Comparison of ENCODE assay signal across 16 cellular contexts in the genomic region with DNA sequence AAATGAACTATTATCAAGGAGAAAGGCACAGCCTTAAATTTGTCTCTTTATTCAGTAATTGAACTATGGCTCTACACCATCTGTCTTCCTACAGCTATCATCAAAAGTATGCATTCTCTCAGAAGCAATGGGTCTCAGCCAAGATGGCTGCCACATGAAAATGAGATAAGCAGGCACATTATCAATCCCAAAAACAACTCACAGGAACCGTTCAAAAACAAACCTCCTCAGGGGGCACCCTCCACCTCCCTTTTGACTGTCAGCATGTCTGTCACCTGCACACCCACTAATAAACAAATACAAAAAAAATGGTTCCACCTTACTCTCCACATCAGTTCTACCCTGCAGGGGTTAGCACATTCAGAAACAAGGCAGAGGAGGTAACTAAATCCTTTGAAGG. TPM values are rescaled to one million over a fixed set of nuclear protein-coding genes. Genes with fewer than 3 reads are reported as not detected.
DNase-seq lines count a peak whose midpoint lies in the region; ATAC-seq, FAIRE-seq and TF ChIP-seq lines count a peak whose summit lies in the region.
"Had no signal": no experiment of that assay in that cellular context is flagged by ENCODE, and none has a peak within 500 bp of the region (broad histone marks: within the 10 kb centered on the region; RNA-seq: fewer than 3 reads in every experiment).

No MANE protein-coding gene starts in this region.

- TF ChIP-seq RAD21 in Ishikawa (IDR thresholded peaks at IDR 0.05; ENCODE audit: low read depth) (no peak), K562 (CRISPR knock-in tag; conservative IDR thresholded peaks at IDR 0.05 in 1 of 2, IDR thresholded peaks at IDR 0.05 in 1 of 2) (no peak)

- TF ChIP-seq EP300 in Ishikawa (IDR thresholded peaks at IDR 0.05; ENCODE audit: borderline replicate concordance) (no peak), K562 (IDR thresholded peaks at IDR 0.05; ENCODE audit: low read length) (no peak; the same call in 1 of the 2 replicates)

- no peaks in the 10 kb centered on the region for H3K27me3 Mint-ChIP-seq in naive thymus-derived CD4-positive, alpha-beta T cell
- H3K27me3 Mint-ChIP-seq: CD8-positive, alpha-beta memory T cell had no signal

- H3K4me3 ChIP-seq in breast epithelium (no peak overlapping the region), mammary epithelial cell (replicated peaks in 1 of 3; ENCODE audit: insufficient read depth in 1 of 3, low read depth in 2 of 3, low read length in 3 of 3) (no peak overlapping the region), K562 (no peak overlapping the region), lower lobe of right lung (no peak overlapping the region)
- no peak overlapping the region for H3K4me3 ChIP-seq in naive thymus-derived CD4-positive, alpha-beta T cell (ENCODE audit: low read length)
- H3K4me3 ChIP-seq: HAP-1, MG63, Peyer's patch had no signal

- H3K79me2 ChIP-seq in mammary epithelial cell (ENCODE audit: insufficient read depth, low read length) (peaks cover 29% of the 10 kb centered on the region), K562 (ENCODE audit: control insufficient read depth, insufficient read depth, low read length) (peaks cover 12% of the 10 kb centered on the region)

- H3K9me1 ChIP-seq in K562 (ENCODE audit: control insufficient read depth, insufficient read depth, low read length), result no peaks in the 10 kb centered on the region

- peak overlapping the region; percentile 4 to 34 for H3K27ac ChIP-seq in breast epithelium
- no peak overlapping the region for H3K27ac ChIP-seq in mammary epithelial cell (ENCODE audit: insufficient read depth, low read depth, low read length)
- no peak overlapping the region; the same call in 2 of the 3 replicates for H3K27ac ChIP-seq in K562 (ENCODE audit: extremely low read depth, low read depth, low read length)
- H3K27ac ChIP-seq in naive thymus-derived CD4-positive, alpha-beta T cell (ENCODE audit: low read depth, low read length), result no peak overlapping the region
- H3K27ac ChIP-seq in lower lobe of right lung, result no peak overlapping the region
- H3K27ac ChIP-seq: Peyer's patch had no signal

- no peaks in the 10 kb centered on the region for H4K20me1 ChIP-seq in mammary epithelial cell (ENCODE audit: insufficient read depth, low read length)
- H4K20me1 ChIP-seq in K562 (replicated peaks; ENCODE audit: control insufficient read depth, insufficient read depth, low read length), result no peaks in the 10 kb centered on the region

- FAIRE-seq in K562 (lab: Jason Lieb, UNC), result peak; percentile 44

- DNase-seq in breast epithelium (ENCODE audit: low spot score in 2 of 2) (no peak), mammary epithelial cell (no peak), K562 (ENCODE audit: extremely low read depth in 1 of 4, low spot score in 3 of 4) (peak; percentile 28 to 53 (median 36)), lower lobe of right lung (no peak), foreskin melanocyte (no peak)
- DNase-seq in naive thymus-derived CD4-positive, alpha-beta T cell, result no peak
- DNase-seq: BE2C; CD8-positive, alpha-beta memory T cell; MG63; NCI-H1092 treated with DMSO at 0.1 percent for 48 hours; NCI-H1930; NCI-H446; Peyer's patch; SHP77 had no signal

- POLR2A ChIA-PET in K562 (lab: Yijun Ruan, JAX), result interaction anchor here (0.6 to 1.1 kb wide), 2 partner anchors 9 to 681 kb away, joined by 4 read pairs; no protein-coding TSS in a partner anchor
- POLR2A ChIA-PET in naive thymus-derived CD4-positive, alpha-beta T cell (lab: Charles Lee), result interaction anchor here (1.1 kb wide), 2 partner anchors 20 to 27 kb away, joined by 3 to 5 read pairs; no protein-coding TSS in a partner anchor

- H3K9me3 ChIP-seq in breast epithelium (no peaks in the 10 kb centered on the region), mammary epithelial cell (replicated peaks; ENCODE audit: insufficient read depth, low read length) (peaks cover 3% of the 10 kb centered on the region), K562 (replicated peaks; ENCODE audit: control insufficient read depth, insufficient read depth, low read depth, low read length) (peaks cover 19% of the 10 kb centered on the region), lower lobe of right lung (no peaks in the 10 kb centered on the region)
- H3K9me3 ChIP-seq in naive thymus-derived CD4-positive, alpha-beta T cell (ENCODE audit: control insufficient read depth in 2 of 3, low read length in 3 of 3), result no peaks in the 10 kb centered on the region
- H3K9me3 ChIP-seq: BE2C, Peyer's patch had no signal

- intact Hi-C loops in breast epithelium (cut with DNase I; ENCODE audit: low total_unique reads) (no loop called here), mammary epithelial cell (cut with micrococcal nuclease) (no loop called here), K562 (cut with micrococcal nuclease) (no loop called here), lower lobe of right lung (cut with DNase I) (no loop called here)
- intact Hi-C loops in naive thymus-derived CD4-positive, alpha-beta T cell (cut with micrococcal nuclease), result no loop called here

- H3K27ac Mint-ChIP-seq in naive thymus-derived CD4-positive, alpha-beta T cell, result peak overlapping the region in 6 of 9 donors; percentile 11 to 88 (median 26)

- H2AFZ ChIP-seq in mammary epithelial cell (ENCODE audit: low read depth, low read length) (no peak overlapping the region), K562 (ENCODE audit: low read depth, low read length) (no peak overlapping the region)

- ATAC-seq in K562, result peak; percentile 75
- no peak for ATAC-seq in naive thymus-derived CD4-positive, alpha-beta T cell
- no peak for ATAC-seq in lower lobe of right lung

- TF ChIP-seq CTCF in breast epithelium (IDR thresholded peaks at IDR 0.05) (no peak), mammary epithelial cell (conservative IDR thresholded peaks at IDR 0.05 in 1 of 2, IDR thresholded peaks at IDR 0.05 in 1 of 2; ENCODE audit: extremely low read depth in 1 of 2, insufficient read depth in 1 of 2, low read depth in 1 of 2, low read length in 2 of 2) (no peak), K562 (IDR thresholded peaks at IDR 0.05 in 2 of 3, conservative IDR thresholded peaks at IDR 0.05 in 1 of 3; ENCODE audit: insufficient read depth in 2 of 3, low read depth in 1 of 3, low read length in 3 of 3) (no peak), lower lobe of right lung (IDR thresholded peaks at IDR 0.05) (no peak)

- no peak overlapping the region for H3K9ac ChIP-seq in mammary epithelial cell (ENCODE audit: insufficient read depth, low read length)
- no peak overlapping the region for H3K9ac ChIP-seq in K562 (ENCODE audit: insufficient read depth in 1 of 2, low read depth in 2 of 2, low read length in 2 of 2)

- CTCF ChIA-PET in mammary epithelial cell (lab: Charles Lee; ENCODE audit: low non-redundant PET), result no interaction called here
- CTCF ChIA-PET in K562 (lab: Yijun Ruan, JAX; ENCODE audit: low intra/inter-chr PET ratio), result no interaction called here
- CTCF ChIA-PET in naive thymus-derived CD4-positive, alpha-beta T cell (lab: Charles Lee), result interaction anchor here (1.3 kb wide), 1 partner anchor 29 kb away, joined by 4 read pairs; no protein-coding TSS in a partner anchor

- dilution Hi-C loops in mammary epithelial cell (cut with HindIII; ENCODE audit: low sequenced_read_pairs), result loop anchor here (5.0 kb wide), 3 partner anchors 34 to 76 kb away; no protein-coding TSS in a partner anchor

- H3K36me3 Mint-ChIP-seq in naive thymus-derived CD4-positive, alpha-beta T cell, result peaks cover 10 to 64% (median 19%) of the 10 kb centered on the region in 5 donors

- peaks cover 0 to 19% (median 7%) of the 10 kb centered on the region in 11 donors for H3K9me3 Mint-ChIP-seq in naive thymus-derived CD4-positive, alpha-beta T cell

- peak overlapping the region in 1 of 10 donors; percentile 6 for H3K4me3 Mint-ChIP-seq in naive thymus-derived CD4-positive, alpha-beta T cell
- H3K4me3 Mint-ChIP-seq: CD8-positive, alpha-beta memory T cell had no signal

- H3K27me3 ChIP-seq in breast epithelium (no peaks in the 10 kb centered on the region), mammary epithelial cell (ENCODE audit: insufficient read depth, low read length) (no peaks in the 10 kb centered on the region), K562 (ENCODE audit: control insufficient read depth in 2 of 2, insufficient read depth in 2 of 2, low read length in 2 of 2) (no peaks in the 10 kb centered on the region), lower lobe of right lung (ENCODE audit: low read depth) (no peaks in the 10 kb centered on the region)
- no peaks in the 10 kb centered on the region for H3K27me3 ChIP-seq in naive thymus-derived CD4-positive, alpha-beta T cell (ENCODE audit: control insufficient read depth in 2 of 2, insufficient read depth in 2 of 2, low read length in 2 of 2)
- H3K27me3 ChIP-seq: BE2C, MG63, Peyer's patch had no signal

- no TSS peak for BruUV-seq in mammary epithelial cell (replicated peaks; lab: Mats Ljungman, UMichigan)
- BruUV-seq in K562 (replicated peaks; lab: Mats Ljungman, UMichigan), result no TSS peak

- in situ Hi-C loops in mammary epithelial cell (cut with MboI; ENCODE audit: low sequenced_read_pairs in 2 of 2) (no loop called here), K562 (cut with MboI) (no loop called here)

- TF ChIP-seq POLR2A in breast epithelium (IDR thresholded peaks at IDR 0.05) (no peak), K562 (conservative IDR thresholded peaks at IDR 0.05) (no peak)

- H3K4me2 ChIP-seq in mammary epithelial cell (ENCODE audit: insufficient read depth, low read depth, low read length) (no peak overlapping the region), K562 (ENCODE audit: insufficient read depth, low read length) (no peak overlapping the region)

- no peaks in the 10 kb centered on the region for H3K36me3 ChIP-seq in breast epithelium
- H3K36me3 ChIP-seq in mammary epithelial cell (ENCODE audit: insufficient read depth, low read length), result no peaks in the 10 kb centered on the region
- peaks cover 29% of the 10 kb centered on the region for H3K36me3 ChIP-seq in K562 (ENCODE audit: control insufficient read depth, insufficient read depth, low read length)
- peaks cover 0 to 6% (median 6%) of the 10 kb centered on the region in 3 experiments for H3K36me3 ChIP-seq in naive thymus-derived CD4-positive, alpha-beta T cell (ENCODE audit: control insufficient read depth in 2 of 3, insufficient read depth in 3 of 3, low read length in 3 of 3)
- peaks cover 8% of the 10 kb centered on the region for H3K36me3 ChIP-seq in lower lobe of right lung
- H3K36me3 ChIP-seq: BE2C had no signal

- WGBS in mammary epithelial cell (ENCODE audit: low coverage, missing lambda C conversion rate), result 38% methylated on average over 1 of the region's 1 CpG
- WGBS in K562 (ENCODE audit: insufficient coverage, low coverage, missing lambda C conversion rate), result 0% methylated on average over 1 of the region's 1 CpG

- H3K4me1 ChIP-seq in breast epithelium (peaks cover 0 to 15% of the 10 kb centered on the region in 2 donors), mammary epithelial cell (ENCODE audit: insufficient read depth, low read length) (peaks cover 2% of the 10 kb centered on the region), K562 (replicated peaks in 1 of 2; ENCODE audit: control insufficient read depth in 2 of 2, insufficient read depth in 2 of 2, low read length in 2 of 2) (peaks cover 0 to 4% of the 10 kb centered on the region in 2 experiments; a peak in 2 of 5 replicates), lower lobe of right lung (peaks cover 37% of the 10 kb centered on the region)
- peaks cover 18 to 32% of the 10 kb centered on the region in 2 donors for H3K4me1 ChIP-seq in naive thymus-derived CD4-positive, alpha-beta T cell (ENCODE audit: control insufficient read depth in 2 of 2, insufficient read depth in 2 of 2, low read length in 2 of 2)
- H3K4me1 ChIP-seq: BE2C, HAP-1 had no signal

- H3K4me1 Mint-ChIP-seq in naive thymus-derived CD4-positive, alpha-beta T cell, result peaks cover 28 to 67% (median 55%) of the 10 kb centered on the region in 7 donors

RNA-seq across cellular contexts. Expression of gene KIAA0319L, which starts 23.6 kb away (rescaled TPM):
- total RNA-seq in breast epithelium, result 100 to 1,000 TPM in 2 of 3 donors, 10 to 100 TPM in 1; 49.0 to 104 (median 103) TPM
- 10 to 100 TPM; 38.1 to 68.2 TPM for total RNA-seq in mammary epithelial cell
- polyA plus RNA-seq in mammary epithelial cell, result 32.4 TPM
- polyA minus RNA-seq in mammary epithelial cell, result 55.5 TPM
- 218 and 257 TPM in 2 replicates for total RNA-seq in K562 (2011; cell fraction: chromatin; rRNA removed; ENCODE audit: low replicate concordance)
- total RNA-seq in K562 (2011; cell fraction: nucleolus; rRNA removed), result 151 and 178 TPM in 2 replicates
- total RNA-seq in K562 (2011; cell fraction: nucleoplasm; rRNA removed), result 203 and 242 TPM in 2 replicates
- 22.7 and 26.9 TPM in 2 replicates for total RNA-seq in K562 (2014; rRNA removed)
- total RNA-seq in K562 (2014; rRNA removed; fragmentation: Illumina TruSeq; extraction: Trizol), result 29.3 and 30.2 TPM in 2 replicates
- 25.0 and 27.4 TPM in 2 replicates for total RNA-seq in K562 (2015; rRNA removed; fragmentation: Illumina TruSeq; extraction: Trizol)
- total RNA-seq in K562 (2021), result 32.7 and 33.2 TPM in 2 replicates
- 51.7 and 66.5 TPM in 2 replicates for polyA plus RNA-seq in K562 (2011; rRNA removed)
- 29.9 and 48.2 TPM in 2 replicates for polyA plus RNA-seq in K562 (2011; cell fraction: cytosol; rRNA removed)
- 76.5 and 77.3 TPM in 2 replicates for polyA plus RNA-seq in K562 (2011; cell fraction: nucleus; rRNA removed)
- polyA plus RNA-seq in K562 (2012), result 29.4 and 50.6 TPM in 2 replicates
- polyA plus RNA-seq in K562 (2014; fragmentation: Illumina TruSeq; extraction: Trizol), result 32.2 and 40.1 TPM in 2 replicates
- 1 to 10 TPM; 2.4 to 5.9 TPM for polyA plus RNA-seq in K562 (2014; fragmentation: Nextera tagmentation; extraction: Ambion mirVana)
- polyA plus RNA-seq in K562 (2014; rRNA removed), result 23.4 and 28.5 TPM in 2 replicates
- 84.3 and 87.6 TPM in 2 replicates for polyA minus RNA-seq in K562 (2011; rRNA and poly(A)+ RNA removed)
- 28.8 and 38.0 TPM in 2 replicates for polyA minus RNA-seq in K562 (2011; cell fraction: cytosol; rRNA and poly(A)+ RNA removed)
- polyA minus RNA-seq in K562 (2011; cell fraction: nucleus; rRNA and poly(A)+ RNA removed), result 47.7 and 95.0 TPM in 2 replicates
- 10 to 100 TPM; 62.0 to 79.7 (median 65.6) TPM for total RNA-seq in naive thymus-derived CD4-positive, alpha-beta T cell
- polyA plus RNA-seq in naive thymus-derived CD4-positive, alpha-beta T cell, result 10 to 100 TPM; 22.2 to 36.6 TPM
- 79.6 TPM for total RNA-seq in lower lobe of right lung

RNA-seq across cellular contexts. Expression of gene NCDN, which starts 24.0 kb away (rescaled TPM):
- total RNA-seq in breast epithelium (10 to 100 TPM in 2 of 3 donors, 1 to 10 TPM in 1; 9.9 to 22.3 (median 16.2) TPM), mammary epithelial cell (10 to 100 TPM; 21.8 to 35.1 TPM), K562 (2014; rRNA removed) (16.4 and 20.4 TPM in 2 replicates), K562 (2014; rRNA removed; fragmentation: Illumina TruSeq; extraction: Trizol) (4.5 and 5.4 TPM in 2 replicates), K562 (2015; rRNA removed; fragmentation: Illumina TruSeq; extraction: Trizol) (10.7 and 13.3 TPM in 2 replicates), K562 (2021) (33.5 and 35.1 TPM in 2 replicates), lower lobe of right lung (20.2 TPM)
- polyA plus RNA-seq in mammary epithelial cell (19.3 TPM), K562 (2011; rRNA removed) (8.1 and 14.6 TPM in 2 replicates), K562 (2014; fragmentation: Illumina TruSeq; extraction: Trizol) (16.0 and 26.9 TPM in 2 replicates), K562 (2014; fragmentation: Nextera tagmentation; extraction: Ambion mirVana) (1 to 10 TPM; 1.9 to 2.6 TPM), K562 (2014; rRNA removed) (20.0 and 24.8 TPM in 2 replicates)
- 17.6 TPM for polyA minus RNA-seq in mammary epithelial cell
- total RNA-seq in K562 (2011; cell fraction: chromatin; rRNA removed; ENCODE audit: low replicate concordance), result 18.2 and 51.7 TPM in 2 replicates
- 35.4 and 36.2 TPM in 2 replicates for total RNA-seq in K562 (2011; cell fraction: nucleolus; rRNA removed)
- 27.1 and 28.9 TPM in 2 replicates for total RNA-seq in K562 (2011; cell fraction: nucleoplasm; rRNA removed)
- 11.3 and 22.9 TPM in 2 replicates for polyA plus RNA-seq in K562 (2011; cell fraction: cytosol; rRNA removed)
- polyA plus RNA-seq in K562 (2011; cell fraction: nucleus; rRNA removed), result 32.8 and 67.9 TPM in 2 replicates
- polyA plus RNA-seq in K562 (2012), result 23.9 and 26.1 TPM in 2 replicates
- polyA minus RNA-seq in K562 (2011; rRNA and poly(A)+ RNA removed), result 4.9 and 5.2 TPM in 2 replicates
- 13.6 and 15.4 TPM in 2 replicates for polyA minus RNA-seq in K562 (2011; cell fraction: cytosol; rRNA and poly(A)+ RNA removed)
- polyA minus RNA-seq in K562 (2011; cell fraction: nucleus; rRNA and poly(A)+ RNA removed), result 16.6 and 17.4 TPM in 2 replicates
- 10 to 100 TPM; 19.4 to 38.6 (median 26.4) TPM for total RNA-seq in naive thymus-derived CD4-positive, alpha-beta T cell
- polyA plus RNA-seq in naive thymus-derived CD4-positive, alpha-beta T cell, result 10 to 100 TPM; 17.1 to 23.9 TPM

RNA-seq across cellular contexts. Expression of gene TFAP2E, which starts 39.5 kb away (rescaled TPM):
- 1 to 10 TPM in 1 of 3 donors, under 1 TPM in 2; 0.44 to 2.6 (median 0.64) TPM for total RNA-seq in breast epithelium
- total RNA-seq in mammary epithelial cell, result under 1 TPM; 0.17 to 0.71 TPM
- 0.10 TPM for polyA plus RNA-seq in mammary epithelial cell
- polyA minus RNA-seq in mammary epithelial cell, result not detected
- total RNA-seq in K562 (2011; cell fraction: chromatin; rRNA removed; ENCODE audit: low replicate concordance), result 0.30 and 0.44 TPM in 2 replicates
- total RNA-seq in K562 (2011; cell fraction: nucleolus; rRNA removed), result 0.39 TPM in 1 of 2 replicates, not detected in the other
- total RNA-seq in K562 (2011; cell fraction: nucleoplasm; rRNA removed), result 0.81 TPM in 1 of 2 replicates, not detected in the other
- total RNA-seq in K562 (2014; rRNA removed), result not detected in 2 replicates
- total RNA-seq in K562 (2014; rRNA removed; fragmentation: Illumina TruSeq; extraction: Trizol), result not detected in 2 replicates
- total RNA-seq in K562 (2015; rRNA removed; fragmentation: Illumina TruSeq; extraction: Trizol), result 0.11 TPM in 1 of 2 replicates, not detected in the other
- total RNA-seq in K562 (2021), result not detected in 2 replicates
- polyA plus RNA-seq in K562 (2011; rRNA removed), result 0.07 and 0.11 TPM in 2 replicates
- polyA plus RNA-seq in K562 (2011; cell fraction: cytosol; rRNA removed), result not detected in 2 replicates
- polyA plus RNA-seq in K562 (2011; cell fraction: nucleus; rRNA removed), result 0.31 and 0.38 TPM in 2 replicates
- polyA plus RNA-seq in K562 (2012), result 0.20 and 0.58 TPM in 2 replicates
- polyA plus RNA-seq in K562 (2014; fragmentation: Illumina TruSeq; extraction: Trizol), result not detected in 2 replicates
- under 1 TPM; 0.03 to 0.06 TPM for polyA plus RNA-seq in K562 (2014; fragmentation: Nextera tagmentation; extraction: Ambion mirVana)
- polyA plus RNA-seq in K562 (2014; rRNA removed), result 0.04 and 0.07 TPM in 2 replicates
- polyA minus RNA-seq in K562 (2011; rRNA and poly(A)+ RNA removed), result 0.14 TPM in 1 of 2 replicates, not detected in the other
- not detected in 2 replicates for polyA minus RNA-seq in K562 (2011; cell fraction: cytosol; rRNA and poly(A)+ RNA removed)
- not detected in 2 replicates for polyA minus RNA-seq in K562 (2011; cell fraction: nucleus; rRNA and poly(A)+ RNA removed)
- total RNA-seq in naive thymus-derived CD4-positive, alpha-beta T cell, result 1 to 10 TPM in 4 of 5 experiments, under 1 TPM in 1; 0.77 to 4.2 (median 2.8) TPM
- polyA plus RNA-seq in naive thymus-derived CD4-positive, alpha-beta T cell, result under 1 TPM; 0.13 to 0.51 TPM
- 2.2 TPM for total RNA-seq in lower lobe of right lung

Comparison
In these comparisons a context has a peak if more than half of its experiments do, and no peak if none do; other contexts are left out.
1. H3K27ac ChIP-seq: peak in breast epithelium (2 of 2); none in mammary epithelial cell (single experiment), K562 (single experiment), naive thymus-derived CD4-positive, alpha-beta T cell (single experiment) and lower lobe of right lung (single experiment).
2. DNase-seq: peak in K562 (4 of 4); none in breast epithelium (0 of 2), mammary epithelial cell (single experiment), naive thymus-derived CD4-positive, alpha-beta T cell (0 of 9), lower lobe of right lung (single experiment) and foreskin melanocyte (single experiment).